26 cellular contexts compared by ENCODE assay signal in the genomic region with DNA sequence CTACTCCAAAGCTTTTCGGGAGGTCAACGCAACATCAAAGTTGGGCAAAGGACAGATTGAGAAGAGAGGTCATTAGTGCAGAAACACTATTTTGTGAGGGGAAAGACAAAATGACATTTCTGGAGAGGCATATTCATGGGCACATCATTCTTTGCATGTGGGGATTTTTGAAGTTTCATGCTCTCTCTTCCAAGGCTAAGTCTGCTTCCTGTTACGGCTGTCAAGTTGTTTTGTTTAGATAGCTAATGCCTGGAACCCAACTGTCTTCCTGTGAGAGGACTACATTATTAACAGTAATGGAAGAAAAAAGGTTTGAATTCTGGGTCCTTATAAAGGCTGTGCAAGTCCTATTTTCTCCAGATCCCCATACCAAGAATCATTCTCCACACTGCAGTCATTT.
DNase-seq lines count a peak whose midpoint lies in the region; ATAC-seq, FAIRE-seq and TF ChIP-seq lines count a peak whose summit lies in the region.
"Had no signal": no experiment of that assay in that cellular context is flagged by ENCODE, and none has a peak within 500 bp of the region (broad histone marks: within the 10 kb centered on the region; RNA-seq: fewer than 3 reads in every experiment).

No MANE protein-coding gene starts in this region.

- CTCF ChIA-PET in H1 (lab: Charles Lee; ENCODE audit: partially characterized antibody) = interaction anchor here (0.7 to 1.7 kb wide), 2 partner anchors 10 to 20 kb away, joined by 3 to 4 read pairs; no protein-coding TSS in a partner anchor
- CTCF ChIA-PET in activated CD8-positive, alpha-beta memory T cell treated with anti-CD3 and anti-CD28 coated beads, Interleukin-2, amount 10 ng/mL, durations not matched to agents 7 days and 5 days (lab: Charles Lee) = no interaction called here

- DNase-seq in heart right ventricle (no peak), cardiac septum (ENCODE audit: low spot score) (no peak), H1 (ENCODE audit: low read depth in 1 of 2, low spot score in 2 of 2) (no peak), nephron progenitor cell (no peak), type B pancreatic cell (ENCODE audit: extremely low spot score, unreplicated experiment) (no peak), NCI-H1436 (lab: John Stamatoyannopoulos, UW) (no peak), spleen (no peak)
- no peak for DNase-seq in activated CD8-positive, alpha-beta memory T cell treated with anti-CD3 and anti-CD28 coated beads, Interleukin-2, amount 10 ng/mL, durations not matched to agents 7 days and 5 days
- DNase-seq: 8988T; CD4-positive, alpha-beta memory T cell; DND-41; GM23248; HCEC 1CT; KG1; NCI-H1092 treated with DMSO at 0.1 percent for 48 hours; NCI-H146; NCI-H2029; NCI-H2227 treated with DMSO at 0.1 percent for 48 hours; NCI-H510A; NCI-H748 treated with DMSO at 0.1 percent for 48 hours; NK-92 treated with Interleukin-12 subunit alpha and Interleukin-12 subunit beta, amount 100 ng/mL, for 24 hours; Peyer's patch had no signal

- no peak overlapping the region for H3K23ac ChIP-seq in H1 (ENCODE audit: insufficient read length)

- H3K27ac Mint-ChIP-seq in nephron progenitor cell (peak overlapping the region; percentile 82), type B pancreatic cell (peak overlapping the region; percentile 1)
- H3K27ac Mint-ChIP-seq in activated CD8-positive, alpha-beta memory T cell treated with anti-CD3 and anti-CD28 coated beads, Interleukin-2, amount 10 ng/mL, durations not matched to agents 7 days and 5 days = no peak overlapping the region
- H3K27ac Mint-ChIP-seq: CD4-positive, alpha-beta memory T cell had no signal

- H3K4me3 ChIP-seq in heart right ventricle (no peak overlapping the region), H1 (ENCODE audit: extremely low read depth in 1 of 4, insufficient read depth in 2 of 4, low read depth in 3 of 4, low read length in 4 of 4) (no peak overlapping the region), spleen (no peak overlapping the region)
- H3K4me3 ChIP-seq: BLaER1 treated with 17β-estradiol and CSF1 and Interleukin-3, amounts not matched to agents 10 nM and 100 nM; GM23248; Peyer's patch; SJCRH30 had no signal

- no peak overlapping the region for H2BK12ac ChIP-seq in H1 (ENCODE audit: low read depth, low read length)

- peaks cover 2% of the 10 kb centered on the region for H3K27me3 Mint-ChIP-seq in nephron progenitor cell (ENCODE audit: low read depth, poor library complexity)
- no peaks in the 10 kb centered on the region for H3K27me3 Mint-ChIP-seq in type B pancreatic cell
- no peaks in the 10 kb centered on the region for H3K27me3 Mint-ChIP-seq in activated CD8-positive, alpha-beta memory T cell treated with anti-CD3 and anti-CD28 coated beads, Interleukin-2, amount 10 ng/mL, durations not matched to agents 7 days and 5 days
- H3K27me3 Mint-ChIP-seq: CD4-positive, alpha-beta memory T cell had no signal

- WGBS in heart right ventricle, 2 donors = 75 to 77% methylated on average over 3 of the region's 3 CpGs
- 90% methylated on average over 3 of the region's 3 CpGs; no CpG with 5 or more reads in 1 of the 2 experiments for WGBS in H1 (ENCODE audit: extremely low coverage in 1 of 2, insufficient coverage in 1 of 2, insufficient read length in 1 of 2, insufficient replicate concordance in 2 of 2, low coverage in 1 of 2, low lambda C conversion rate in 2 of 2, missing lambda C conversion rate in 1 of 2), 2 experiments
- WGBS in spleen, 5 donors = 46 to 70% (median 57%) methylated on average over 3 of the region's 3 CpGs

- H3K27ac ChIP-seq in heart right ventricle = peak overlapping the region in 6 of 10 donors; percentile 39 to 63 (median 58)
- H3K27ac ChIP-seq in H1 (ENCODE audit: low read depth, low read length) = no peak overlapping the region
- peak overlapping the region in 2 of 8 donors; percentile 6 to 25 for H3K27ac ChIP-seq in spleen
- H3K27ac ChIP-seq: BLaER1 treated with 17β-estradiol and CSF1 and Interleukin-3, amounts not matched to agents 10 nM and 100 nM; GM23248; Peyer's patch; SJCRH30 had no signal

- no peak for TF ChIP-seq EP300 in H1 (IDR thresholded peaks at IDR 0.05; ENCODE audit: borderline replicate concordance in 1 of 2, low read depth in 2 of 2, low read length in 2 of 2)

- TF ChIP-seq POLR2A in H1 (IDR thresholded peaks at IDR 0.05; ENCODE audit: control extremely low read depth in 1 of 2, low read depth in 2 of 2, low read length in 2 of 2) (no peak), spleen (IDR thresholded peaks at IDR 0.05) (no peak)

- no peaks in the 10 kb centered on the region for H3K79me1 ChIP-seq in H1 (ENCODE audit: low read depth, low read length)

- FAIRE-seq in H1 (lab: Jason Lieb, UNC) = no peak
- FAIRE-seq: GM12892, HTR-8/SVneo had no signal

- intact Hi-C loops in heart right ventricle (cut with DNase I) (no loop called here), cardiac septum (cut with DNase I) (no loop called here), spleen (cut with DNase I; ENCODE audit: low total_unique reads) (no loop called here)

- no peak overlapping the region for H4K5ac ChIP-seq in H1 (ENCODE audit: insufficient read length, low read depth, low read length)

- H3K9me3 Mint-ChIP-seq in nephron progenitor cell (no peaks in the 10 kb centered on the region), type B pancreatic cell (peaks cover 6% of the 10 kb centered on the region)
- H3K9me3 Mint-ChIP-seq in activated CD8-positive, alpha-beta memory T cell treated with anti-CD3 and anti-CD28 coated beads, Interleukin-2, amount 10 ng/mL, durations not matched to agents 7 days and 5 days (ENCODE audit: low read depth) = peaks cover 3% of the 10 kb centered on the region

- H3K56ac ChIP-seq in H1 (replicated peaks; ENCODE audit: insufficient read length, low read depth, low read length) = no peak overlapping the region

- H4K20me1 ChIP-seq in H1 (replicated peaks in 1 of 2; ENCODE audit: control insufficient read depth in 1 of 2, insufficient read depth in 2 of 2, low read length in 2 of 2) = no peaks in the 10 kb centered on the region
- H4K20me1 ChIP-seq: BLaER1 treated with 17β-estradiol and CSF1 and Interleukin-3, amounts not matched to agents 10 nM and 100 nM had no signal

- no peak for ATAC-seq in heart right ventricle
- ATAC-seq in activated CD8-positive, alpha-beta memory T cell treated with anti-CD3 and anti-CD28 coated beads, Interleukin-2, amount 10 ng/mL, durations not matched to agents 7 days and 5 days = no peak

- H3K4me1 Mint-ChIP-seq in nephron progenitor cell = peaks cover 21% of the 10 kb centered on the region
- peaks cover 22% of the 10 kb centered on the region for H3K4me1 Mint-ChIP-seq in type B pancreatic cell (ENCODE audit: unreplicated experiment)
- H3K4me1 Mint-ChIP-seq in activated CD8-positive, alpha-beta memory T cell treated with anti-CD3 and anti-CD28 coated beads, Interleukin-2, amount 10 ng/mL, durations not matched to agents 7 days and 5 days = no peaks in the 10 kb centered on the region
- H3K4me1 Mint-ChIP-seq: CD4-positive, alpha-beta memory T cell had no signal

- H2BK15ac ChIP-seq in H1 (ENCODE audit: low read length) = no peak overlapping the region

- no peak overlapping the region for H2BK5ac ChIP-seq in H1 (ENCODE audit: low read depth, low read length)

- H3K9ac ChIP-seq in H1 (replicated peaks in 1 of 4; ENCODE audit: extremely low read depth in 1 of 4, low read depth in 3 of 4, low read length in 3 of 4) = no peak overlapping the region
- H3K9ac ChIP-seq: BLaER1 treated with 17β-estradiol and CSF1 and Interleukin-3, amounts not matched to agents 10 nM and 100 nM; GM23248 had no signal

- H3K23me2 ChIP-seq in H1 (ENCODE audit: low read depth, low read length) = no peaks in the 10 kb centered on the region

- no peak overlapping the region for H4K8ac ChIP-seq in H1 (ENCODE audit: extremely low read depth, insufficient read depth, low read length)

- no peak overlapping the region for H3K18ac ChIP-seq in H1 (ENCODE audit: extremely low read depth, low read length)

- no peak overlapping the region for H4K91ac ChIP-seq in H1 (replicated peaks; ENCODE audit: insufficient read length, low read length)

- no peak for TF ChIP-seq CTCF in heart right ventricle (IDR thresholded peaks at IDR 0.05)
- TF ChIP-seq CTCF in H1 (IDR thresholded peaks at IDR 0.05; ENCODE audit: control extremely low read depth in 1 of 3, insufficient read depth in 1 of 3, low read depth in 1 of 3, low read length in 3 of 3) = no peak
- no peak for TF ChIP-seq CTCF in nephron progenitor cell (IDR thresholded peaks at IDR 0.05)
- TF ChIP-seq CTCF in type B pancreatic cell (conservative IDR thresholded peaks at IDR 0.05) = no peak
- TF ChIP-seq CTCF in spleen (IDR thresholded peaks at IDR 0.05 in 8 of 11, conservative IDR thresholded peaks at IDR 0.05 in 3 of 11) = no peak

- no peak overlapping the region for H2BK20ac ChIP-seq in H1 (ENCODE audit: low read length)

- no peak overlapping the region for H2AK5ac ChIP-seq in H1 (ENCODE audit: low read depth, low read length)

- H3K4me3 Mint-ChIP-seq in nephron progenitor cell = peak overlapping the region; percentile 40
- no peak overlapping the region for H3K4me3 Mint-ChIP-seq in type B pancreatic cell
- no peak overlapping the region for H3K4me3 Mint-ChIP-seq in activated CD8-positive, alpha-beta memory T cell treated with anti-CD3 and anti-CD28 coated beads, Interleukin-2, amount 10 ng/mL, durations not matched to agents 7 days and 5 days
- H3K4me3 Mint-ChIP-seq: CD4-positive, alpha-beta memory T cell had no signal

- POLR2A ChIA-PET in H1 (lab: Charles Lee; ENCODE audit: partially characterized antibody) = no interaction called here

- H3K79me2 ChIP-seq in H1 (ENCODE audit: control insufficient read depth in 1 of 2, insufficient read depth in 2 of 2, low read length in 2 of 2) = no peaks in the 10 kb centered on the region

- H2AFZ ChIP-seq in H1 (ENCODE audit: low read length) = peak overlapping the region; percentile 64; the same call in 1 of the 2 replicates
- H2AFZ ChIP-seq: GM23248 had no signal

- H3K27me3 ChIP-seq in heart right ventricle (no peaks in the 10 kb centered on the region), H1 (replicated peaks in 1 of 4; ENCODE audit: control insufficient read depth in 3 of 4, extremely low read depth in 1 of 4, insufficient read depth in 3 of 4, low read length in 3 of 4) (no peaks in the 10 kb centered on the region), spleen (replicated peaks in 1 of 7) (no peaks in the 10 kb centered on the region)
- H3K27me3 ChIP-seq: BLaER1 treated with 17β-estradiol and CSF1 and Interleukin-3, amounts not matched to agents 10 nM and 100 nM; Peyer's patch; SJCRH30 had no signal

- H3K4me1 ChIP-seq in heart right ventricle = peaks cover 0 to 13% (median 0%) of the 10 kb centered on the region in 9 donors
- no peaks in the 10 kb centered on the region for H3K4me1 ChIP-seq in H1 (replicated peaks in 1 of 4; ENCODE audit: control insufficient read depth in 3 of 4, insufficient read depth in 4 of 4, low read length in 3 of 4)
- H3K4me1 ChIP-seq in spleen = no peaks in the 10 kb centered on the region
- H3K4me1 ChIP-seq: BLaER1 treated with 17β-estradiol and CSF1 and Interleukin-3, amounts not matched to agents 10 nM and 100 nM; Peyer's patch had no signal

- no peak overlapping the region for H2BK120ac ChIP-seq in H1 (replicated peaks; ENCODE audit: low read depth, low read length)

- H3K14ac ChIP-seq in H1 (ENCODE audit: insufficient read length) = no peak overlapping the region

- no peak for TF ChIP-seq RAD21 in H1 (IDR thresholded peaks at IDR 0.05 in 1 of 2, conservative IDR thresholded peaks at IDR 0.05 in 1 of 2; ENCODE audit: low read depth in 2 of 2, low read length in 2 of 2)

- H3K9me3 ChIP-seq in heart right ventricle = no peaks in the 10 kb centered on the region
- H3K9me3 ChIP-seq in H1 (ENCODE audit: insufficient read depth in 2 of 2, low read depth in 1 of 2, low read length in 1 of 2) = no peaks in the 10 kb centered on the region
- no peaks in the 10 kb centered on the region for H3K9me3 ChIP-seq in spleen
- H3K9me3 ChIP-seq: BLaER1 treated with 17β-estradiol and CSF1 and Interleukin-3, amounts not matched to agents 10 nM and 100 nM; Peyer's patch; SJCRH30 had no signal

- H3K36me3 Mint-ChIP-seq in nephron progenitor cell (ENCODE audit: low read depth) (no peaks in the 10 kb centered on the region), type B pancreatic cell (no peaks in the 10 kb centered on the region)
- H3K36me3 Mint-ChIP-seq in activated CD8-positive, alpha-beta memory T cell treated with anti-CD3 and anti-CD28 coated beads, Interleukin-2, amount 10 ng/mL, durations not matched to agents 7 days and 5 days = no peaks in the 10 kb centered on the region
- H3K36me3 Mint-ChIP-seq: CD4-positive, alpha-beta memory T cell had no signal

- H3K36me3 ChIP-seq in heart right ventricle (no peaks in the 10 kb centered on the region), H1 (ENCODE audit: control insufficient read depth in 2 of 4, insufficient read depth in 4 of 4, low read length in 3 of 4) (no peaks in the 10 kb centered on the region), spleen (no peaks in the 10 kb centered on the region)
- H3K36me3 ChIP-seq: BLaER1 treated with 17β-estradiol and CSF1 and Interleukin-3, amounts not matched to agents 10 nM and 100 nM; Peyer's patch; SJCRH30 had no signal

- H3K4ac ChIP-seq in H1 (replicated peaks; ENCODE audit: insufficient read length, low read depth, low read length) = no peak overlapping the region

- H3K4me2 ChIP-seq in H1 (ENCODE audit: insufficient read depth in 1 of 2, low read depth in 2 of 2, low read length in 2 of 2) = no peak overlapping the region
- H3K4me2 ChIP-seq: BLaER1 treated with 17β-estradiol and CSF1 and Interleukin-3, amounts not matched to agents 10 nM and 100 nM had no signal
